In genomic region chr17:42744283-42744805, GRCh38 we compare ENCODE assay signal across 8 cellular contexts. TPM values are rescaled to one million over a fixed set of nuclear protein-coding genes. Genes with fewer than 3 reads are reported as not detected.
A peak's percentile ranks its signal among the peaks of the same experiment; 100 is the strongest.
DNase-seq lines count a peak whose midpoint lies in the region; ATAC-seq and TF ChIP-seq lines count a peak whose summit lies in the region.

No MANE protein-coding gene starts in this region.

- CTCF ChIA-PET in PC-3 (lab: Charles Lee), result no interaction called here

- TF ChIP-seq EP300 in gastroesophageal sphincter (IDR thresholded peaks at IDR 0.05), result no peak

- H3K36me3 ChIP-seq in PC-3 (ENCODE audit: low read depth, low read length) (no peaks in the 10 kb centered on the region), gastroesophageal sphincter (peaks cover 0 to 12% of the 10 kb centered on the region in 2 donors), osteoblast (ENCODE audit: insufficient read depth, low read length) (no peaks in the 10 kb centered on the region), testis (ENCODE audit: low read depth, missing control alignments) (no peaks in the 10 kb centered on the region)

- H3K27ac ChIP-seq in PC-3 (ENCODE audit: low read length), result peak overlapping the region; percentile 46
- peak overlapping the region; percentile 75 to 95 (median 90) for H3K27ac ChIP-seq in gastroesophageal sphincter
- peak overlapping the region; percentile 73 for H3K27ac ChIP-seq in osteoblast (ENCODE audit: low read depth, low read length)
- H3K27ac ChIP-seq in testis, result peak overlapping the region; percentile 94 to 96

- H3K4me3 ChIP-seq in PC-3 (ENCODE audit: low read length) (peak overlapping the region; percentile 65), gastroesophageal sphincter (peak overlapping the region; percentile 76 to 82), osteoblast (ENCODE audit: insufficient read depth, low read length) (peak overlapping the region; percentile 84), testis (peak overlapping the region; percentile 85 to 91)

- WGBS in gastroesophageal sphincter (ENCODE audit: low coverage in 1 of 2), 2 donors, result 0 to 1% methylated on average over 10 to 11 of the region's 32 CpGs
- WGBS in testis, 2 donors, result 2% methylated on average over 15 to 32 of the region's 32 CpGs

- H3K9me3 ChIP-seq in PC-3 (ENCODE audit: low read length), result no peaks in the 10 kb centered on the region
- H3K9me3 ChIP-seq in gastroesophageal sphincter, result no peaks in the 10 kb centered on the region
- no peaks in the 10 kb centered on the region for H3K9me3 ChIP-seq in osteoblast (ENCODE audit: low read depth, low read length)
- H3K9me3 ChIP-seq in testis, result no peaks in the 10 kb centered on the region

- no peaks in the 10 kb centered on the region for H3K9me2 ChIP-seq in PC-3 (replicated peaks; ENCODE audit: low read length)

- BruUV-seq in PC-3 (replicated peaks; lab: Mats Ljungman, UMichigan), result TSS peak; percentile 56

- H2AFZ ChIP-seq in PC-3 (ENCODE audit: low read length), result peak overlapping the region; percentile 78
- peak overlapping the region; percentile 91 for H2AFZ ChIP-seq in osteoblast (ENCODE audit: low read length)

- no peaks in the 10 kb centered on the region for H3K27me3 ChIP-seq in PC-3 (ENCODE audit: low read length)
- no peaks in the 10 kb centered on the region for H3K27me3 ChIP-seq in gastroesophageal sphincter
- H3K27me3 ChIP-seq in osteoblast (ENCODE audit: insufficient read depth, low read length), result peaks cover 7% of the 10 kb centered on the region
- no peaks in the 10 kb centered on the region for H3K27me3 ChIP-seq in testis

- peak; percentile 14; the same call in 1 of the 2 replicates for TF ChIP-seq CTCF in PC-3 (conservative IDR thresholded peaks at IDR 0.05; ENCODE audit: low read depth, low read length)
- peak in 1 of 4 experiments; percentile 6 for TF ChIP-seq CTCF in gastroesophageal sphincter (IDR thresholded peaks at IDR 0.05)
- no peak for TF ChIP-seq CTCF in osteoblast (IDR thresholded peaks at IDR 0.05; ENCODE audit: extremely low read depth, low read depth, low read length)
- TF ChIP-seq CTCF in testis (IDR thresholded peaks at IDR 0.05), result no peak

- no peaks in the 10 kb centered on the region for H3F3A ChIP-seq in PC-3 (ENCODE audit: low read length, unreplicated experiment)

- ATAC-seq in GM19324 (IDR thresholded peaks at IDR 0.05; ENCODE audit: low FRiP score, unreplicated experiment), result peak; percentile 61
- peak; percentile 31 for ATAC-seq in HG03460 (IDR thresholded peaks at IDR 0.05; ENCODE audit: unreplicated experiment)
- ATAC-seq in PC-3, result peak; percentile 85
- ATAC-seq in gastroesophageal sphincter, result peak; percentile 89

- TF ChIP-seq POLR2A in gastroesophageal sphincter (IDR thresholded peaks at IDR 0.05) (no peak), testis (IDR thresholded peaks at IDR 0.05) (no peak)

- peaks cover 5% of the 10 kb centered on the region for H3K79me2 ChIP-seq in PC-3 (ENCODE audit: low read length)
- H3K79me2 ChIP-seq in osteoblast (ENCODE audit: insufficient read depth, low read length), result peaks cover 45% of the 10 kb centered on the region

- intact Hi-C loops in PC-3 (cut with micrococcal nuclease), result loop anchor here (1.0 kb wide), 1 partner anchor 19 kb away; no protein-coding TSS in a partner anchor
- intact Hi-C loops in testis (cut with DNase I; ENCODE audit: low total_unique reads), result no loop called here

- H3K9ac ChIP-seq in PC-3 (ENCODE audit: low read length), result peak overlapping the region; percentile 66

- H3K4me1 ChIP-seq in PC-3 (ENCODE audit: insufficient read depth, low read length) (peaks cover 7% of the 10 kb centered on the region), gastroesophageal sphincter (peaks cover 0 to 65% (median 17%) of the 10 kb centered on the region in 3 donors), osteoblast (ENCODE audit: insufficient read depth, low read length) (peaks cover 18% of the 10 kb centered on the region), testis (peaks cover 18% of the 10 kb centered on the region)

- POLR2A ChIA-PET in PC-3 (lab: Charles Lee; ENCODE audit: unreplicated experiment), result no interaction called here

- H4K20me1 ChIP-seq in PC-3 (ENCODE audit: low read length) (no peaks in the 10 kb centered on the region), osteoblast (ENCODE audit: insufficient read depth, low read length) (peaks cover 2% of the 10 kb centered on the region)

- DNase-seq in CD1c-positive myeloid dendritic cell (ENCODE audit: extremely low spot score) (peak; percentile 32), PC-3 (peak; percentile 44), activated gamma-delta T cell treated with Interleukin-2 at 50 U/mL for 16 hours (peak; percentile 44), osteoblast (ENCODE audit: insufficient read length, low spot score, missing footprints) (peak; percentile 90), testis (peak; percentile 82)

- H3K4me2 ChIP-seq in PC-3 (ENCODE audit: low read length), result peak overlapping the region; percentile 83
- H3K4me2 ChIP-seq in osteoblast (ENCODE audit: insufficient read depth, low read length), result peak overlapping the region; percentile 94

RNA-seq across cellular contexts. Expression of gene EZH1, which starts 0.5 kb away (rescaled TPM):
- total RNA-seq in PC-3 (2014; rRNA removed) (5.8 and 13.7 TPM in 2 replicates), gastroesophageal sphincter (10 to 100 TPM; 57.2 to 90.4 (median 59.7) TPM), osteoblast (30.8 and 31.8 TPM in 2 replicates), testis (10 to 100 TPM; 53.7 to 59.4 TPM)
- polyA plus RNA-seq in testis (ENCODE audit: insufficient read depth, low read depth, low replicate concordance), result 28.1 TPM

RNA-seq across cellular contexts. Expression of gene RAMP2, which starts 16.7 kb away (rescaled TPM):
- total RNA-seq in PC-3 (2014; rRNA removed) (not detected in 2 replicates), gastroesophageal sphincter (10 to 100 TPM in 3 of 4 donors, 1 to 10 TPM in 1; 4.0 to 27.4 (median 21.5) TPM), osteoblast (not detected in 2 replicates), testis (10 to 100 TPM in 1 of 2 donors, 1 to 10 TPM in 1; 6.9 to 14.6 TPM)
- 38.2 TPM for polyA plus RNA-seq in testis (ENCODE audit: insufficient read depth, low read depth, low replicate concordance)

RNA-seq across cellular contexts. Expression of gene VPS25, which starts 28.9 kb away (rescaled TPM):
- total RNA-seq in PC-3 (2014; rRNA removed), result 56.7 and 62.0 TPM in 2 replicates
- 10 to 100 TPM; 43.1 to 64.0 (median 44.8) TPM for total RNA-seq in gastroesophageal sphincter
- total RNA-seq in osteoblast, result 46.7 and 55.7 TPM in 2 replicates
- total RNA-seq in testis, result 10 to 100 TPM; 48.3 to 51.8 TPM
- polyA plus RNA-seq in testis (ENCODE audit: insufficient read depth, low read depth, low replicate concordance), result 64.1 TPM

RNA-seq across cellular contexts. Expression of gene WNK4, which starts 36.1 kb away (rescaled TPM):
- total RNA-seq in PC-3 (2014; rRNA removed) (13.0 and 17.4 TPM in 2 replicates), gastroesophageal sphincter (1 to 10 TPM in 3 of 4 donors, under 1 TPM in 1; 0.78 to 6.7 (median 1.6) TPM), osteoblast (under 0.01 TPM in 1 of 2 replicates, not detected in the other), testis (1 to 10 TPM; 1.4 to 2.3 TPM)
- 2.8 TPM for polyA plus RNA-seq in testis (ENCODE audit: insufficient read depth, low read depth, low replicate concordance)

RNA-seq across cellular contexts. Expression of gene COA3, which starts 54.2 kb away (rescaled TPM):
- total RNA-seq in PC-3 (2014; rRNA removed) (44.6 and 49.6 TPM in 2 replicates), gastroesophageal sphincter (10 to 100 TPM; 55.3 to 81.4 (median 66.8) TPM), osteoblast (44.2 and 47.4 TPM in 2 replicates), testis (10 to 100 TPM; 43.0 to 49.2 TPM)
- 52.7 TPM for polyA plus RNA-seq in testis (ENCODE audit: insufficient read depth, low read depth, low replicate concordance)

Comparison
In these comparisons a context has a peak if more than half of its experiments do, and no peak if none do; other contexts are left out.
1. Peak in every context shown above with its lines: DNase-seq, ATAC-seq, H3K4me3 ChIP-seq and H3K27ac ChIP-seq.
2. DNase-seq: peak in every context shown above with its lines; median percentile 90 in osteoblast; 82 in testis; 44 in PC-3; 44 in activated gamma-delta T cell treated with Interleukin-2 at 50 U/mL for 16 hours; 32 in CD1c-positive myeloid dendritic cell.
3. ATAC-seq: peak in every context shown above with its lines; median percentile 89 in gastroesophageal sphincter; 85 in PC-3; 61 in GM19324; 31 in HG03460.